1 cellular context compared by ENCODE assay signal in the genomic region with DNA sequence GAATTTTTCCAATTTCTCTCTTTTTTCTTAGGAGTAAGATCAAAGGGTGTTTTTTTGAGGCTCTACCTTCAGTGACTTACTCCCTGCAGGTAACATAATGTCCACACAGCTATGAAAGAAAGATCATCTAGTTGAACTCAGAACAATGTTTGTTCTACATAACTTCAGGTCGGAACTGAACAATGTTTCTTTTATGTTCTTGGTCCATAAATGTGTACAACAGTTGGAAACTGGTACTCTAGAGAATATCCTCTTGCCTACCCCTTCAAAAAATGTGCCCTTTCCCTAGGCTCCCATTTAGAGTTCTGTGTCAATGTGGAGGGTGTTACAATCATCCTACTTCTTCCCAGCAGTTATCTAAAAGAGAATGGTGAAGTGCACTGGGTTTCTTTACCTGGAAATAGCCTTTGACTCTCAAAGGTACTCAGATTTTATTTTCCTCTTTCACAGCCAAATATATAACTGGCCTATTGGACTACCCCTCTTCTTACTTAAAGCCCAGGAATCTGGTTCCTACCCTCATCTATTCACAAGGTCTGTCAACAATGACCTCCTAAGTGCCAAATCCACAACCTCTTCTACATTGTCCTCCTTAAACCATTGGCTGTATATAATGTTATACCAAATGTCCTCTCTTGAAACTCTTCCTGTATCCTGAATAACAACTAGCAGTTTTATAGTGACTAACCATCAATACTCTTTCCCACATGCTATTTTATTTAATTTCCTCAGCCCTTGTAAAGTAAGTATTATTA.
TF ChIP-seq lines count a peak whose summit lies in the region.

No MANE protein-coding gene starts in this region.

TF ChIP-seq in K562, 482 proteins besides CTCF, POLR2A, EP300 and RAD21:
- TF ChIP-seq NCOA1 (IDR thresholded peaks at IDR 0.05; ENCODE audit: low read depth) (no peak), ZNF384 (IDR thresholded peaks at IDR 0.05; ENCODE audit: low read depth, low read length) (no peak), TARDBP (IDR thresholded peaks at IDR 0.05) (no peak), MLX (CRISPR knock-in tag; conservative IDR thresholded peaks at IDR 0.05) (no peak), PHF20 (IDR thresholded peaks at IDR 0.05; ENCODE audit: partially characterized antibody) (no peak), NR4A1 (CRISPR knock-in tag; IDR thresholded peaks at IDR 0.05) (no peak), NR4A1 (tag; IDR thresholded peaks at IDR 0.05) (no peak), SAFB (IDR thresholded peaks at IDR 0.05; ENCODE audit: borderline replicate concordance, low read depth, low read length) (no peak), ZFPM2 (CRISPR knock-in tag; IDR thresholded peaks at IDR 0.05) (no peak), ZNF518B (CRISPR knock-in tag; IDR thresholded peaks at IDR 0.05) (no peak), HNRNPH1 (optimal IDR thresholded peaks at IDR 0.05; ENCODE audit: low read depth, low read length) (no peak), SNRNP70 (optimal IDR thresholded peaks at IDR 0.05; ENCODE audit: low read depth, low read length) (no peak), OTX1 (CRISPR knock-in tag; IDR thresholded peaks at IDR 0.05) (no peak), HMG20A (CRISPR knock-in tag; conservative IDR thresholded peaks at IDR 0.05) (no peak), LARP7 (IDR thresholded peaks at IDR 0.05) (no peak)
- TF ChIP-seq, protein P1, sequence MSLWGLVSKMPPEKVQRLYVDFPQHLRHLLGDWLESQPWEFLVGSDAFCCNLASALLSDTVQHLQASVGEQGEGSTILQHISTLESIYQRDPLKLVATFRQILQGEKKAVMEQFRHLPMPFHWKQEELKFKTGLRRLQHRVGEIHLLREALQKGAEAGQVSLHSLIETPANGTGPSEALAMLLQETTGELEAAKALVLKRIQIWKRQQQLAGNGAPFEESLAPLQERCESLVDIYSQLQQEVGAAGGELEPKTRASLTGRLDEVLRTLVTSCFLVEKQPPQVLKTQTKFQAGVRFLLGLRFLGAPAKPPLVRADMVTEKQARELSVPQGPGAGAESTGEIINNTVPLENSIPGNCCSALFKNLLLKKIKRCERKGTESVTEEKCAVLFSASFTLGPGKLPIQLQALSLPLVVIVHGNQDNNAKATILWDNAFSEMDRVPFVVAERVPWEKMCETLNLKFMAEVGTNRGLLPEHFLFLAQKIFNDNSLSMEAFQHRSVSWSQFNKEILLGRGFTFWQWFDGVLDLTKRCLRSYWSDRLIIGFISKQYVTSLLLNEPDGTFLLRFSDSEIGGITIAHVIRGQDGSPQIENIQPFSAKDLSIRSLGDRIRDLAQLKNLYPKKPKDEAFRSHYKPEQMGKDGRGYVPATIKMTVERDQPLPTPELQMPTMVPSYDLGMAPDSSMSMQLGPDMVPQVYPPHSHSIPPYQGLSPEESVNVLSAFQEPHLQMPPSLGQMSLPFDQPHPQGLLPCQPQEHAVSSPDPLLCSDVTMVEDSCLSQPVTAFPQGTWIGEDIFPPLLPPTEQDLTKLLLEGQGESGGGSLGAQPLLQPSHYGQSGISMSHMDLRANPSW (CRISPR knock-in tag; IDR thresholded peaks at IDR 0.05), result no peak
- TF ChIP-seq, protein P2, sequence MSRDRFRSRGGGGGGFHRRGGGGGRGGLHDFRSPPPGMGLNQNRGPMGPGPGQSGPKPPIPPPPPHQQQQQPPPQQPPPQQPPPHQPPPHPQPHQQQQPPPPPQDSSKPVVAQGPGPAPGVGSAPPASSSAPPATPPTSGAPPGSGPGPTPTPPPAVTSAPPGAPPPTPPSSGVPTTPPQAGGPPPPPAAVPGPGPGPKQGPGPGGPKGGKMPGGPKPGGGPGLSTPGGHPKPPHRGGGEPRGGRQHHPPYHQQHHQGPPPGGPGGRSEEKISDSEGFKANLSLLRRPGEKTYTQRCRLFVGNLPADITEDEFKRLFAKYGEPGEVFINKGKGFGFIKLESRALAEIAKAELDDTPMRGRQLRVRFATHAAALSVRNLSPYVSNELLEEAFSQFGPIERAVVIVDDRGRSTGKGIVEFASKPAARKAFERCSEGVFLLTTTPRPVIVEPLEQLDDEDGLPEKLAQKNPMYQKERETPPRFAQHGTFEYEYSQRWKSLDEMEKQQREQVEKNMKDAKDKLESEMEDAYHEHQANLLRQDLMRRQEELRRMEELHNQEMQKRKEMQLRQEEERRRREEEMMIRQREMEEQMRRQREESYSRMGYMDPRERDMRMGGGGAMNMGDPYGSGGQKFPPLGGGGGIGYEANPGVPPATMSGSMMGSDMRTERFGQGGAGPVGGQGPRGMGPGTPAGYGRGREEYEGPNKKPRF (IDR thresholded peaks at IDR 0.05; ENCODE audit: low read depth, low read length), result no peak
- TF ChIP-seq, protein P3, sequence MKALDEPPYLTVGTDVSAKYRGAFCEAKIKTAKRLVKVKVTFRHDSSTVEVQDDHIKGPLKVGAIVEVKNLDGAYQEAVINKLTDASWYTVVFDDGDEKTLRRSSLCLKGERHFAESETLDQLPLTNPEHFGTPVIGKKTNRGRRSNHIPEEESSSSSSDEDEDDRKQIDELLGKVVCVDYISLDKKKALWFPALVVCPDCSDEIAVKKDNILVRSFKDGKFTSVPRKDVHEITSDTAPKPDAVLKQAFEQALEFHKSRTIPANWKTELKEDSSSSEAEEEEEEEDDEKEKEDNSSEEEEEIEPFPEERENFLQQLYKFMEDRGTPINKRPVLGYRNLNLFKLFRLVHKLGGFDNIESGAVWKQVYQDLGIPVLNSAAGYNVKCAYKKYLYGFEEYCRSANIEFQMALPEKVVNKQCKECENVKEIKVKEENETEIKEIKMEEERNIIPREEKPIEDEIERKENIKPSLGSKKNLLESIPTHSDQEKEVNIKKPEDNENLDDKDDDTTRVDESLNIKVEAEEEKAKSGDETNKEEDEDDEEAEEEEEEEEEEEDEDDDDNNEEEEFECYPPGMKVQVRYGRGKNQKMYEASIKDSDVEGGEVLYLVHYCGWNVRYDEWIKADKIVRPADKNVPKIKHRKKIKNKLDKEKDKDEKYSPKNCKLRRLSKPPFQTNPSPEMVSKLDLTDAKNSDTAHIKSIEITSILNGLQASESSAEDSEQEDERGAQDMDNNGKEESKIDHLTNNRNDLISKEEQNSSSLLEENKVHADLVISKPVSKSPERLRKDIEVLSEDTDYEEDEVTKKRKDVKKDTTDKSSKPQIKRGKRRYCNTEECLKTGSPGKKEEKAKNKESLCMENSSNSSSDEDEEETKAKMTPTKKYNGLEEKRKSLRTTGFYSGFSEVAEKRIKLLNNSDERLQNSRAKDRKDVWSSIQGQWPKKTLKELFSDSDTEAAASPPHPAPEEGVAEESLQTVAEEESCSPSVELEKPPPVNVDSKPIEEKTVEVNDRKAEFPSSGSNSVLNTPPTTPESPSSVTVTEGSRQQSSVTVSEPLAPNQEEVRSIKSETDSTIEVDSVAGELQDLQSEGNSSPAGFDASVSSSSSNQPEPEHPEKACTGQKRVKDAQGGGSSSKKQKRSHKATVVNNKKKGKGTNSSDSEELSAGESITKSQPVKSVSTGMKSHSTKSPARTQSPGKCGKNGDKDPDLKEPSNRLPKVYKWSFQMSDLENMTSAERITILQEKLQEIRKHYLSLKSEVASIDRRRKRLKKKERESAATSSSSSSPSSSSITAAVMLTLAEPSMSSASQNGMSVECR (CRISPR knock-in tag; IDR thresholded peaks at IDR 0.05), result no peak
- TF ChIP-seq, protein P4, sequence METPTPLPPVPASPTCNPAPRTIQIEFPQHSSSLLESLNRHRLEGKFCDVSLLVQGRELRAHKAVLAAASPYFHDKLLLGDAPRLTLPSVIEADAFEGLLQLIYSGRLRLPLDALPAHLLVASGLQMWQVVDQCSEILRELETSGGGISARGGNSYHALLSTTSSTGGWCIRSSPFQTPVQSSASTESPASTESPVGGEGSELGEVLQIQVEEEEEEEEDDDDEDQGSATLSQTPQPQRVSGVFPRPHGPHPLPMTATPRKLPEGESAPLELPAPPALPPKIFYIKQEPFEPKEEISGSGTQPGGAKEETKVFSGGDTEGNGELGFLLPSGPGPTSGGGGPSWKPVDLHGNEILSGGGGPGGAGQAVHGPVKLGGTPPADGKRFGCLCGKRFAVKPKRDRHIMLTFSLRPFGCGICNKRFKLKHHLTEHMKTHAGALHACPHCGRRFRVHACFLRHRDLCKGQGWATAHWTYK (CRISPR knock-in tag; IDR thresholded peaks at IDR 0.05), result no peak
